11 cellular contexts compared by ENCODE assay signal in genomic region chr7:116512524-116513188, GRCh38. TPM values are rescaled to one million over a fixed set of nuclear protein-coding genes. Genes with fewer than 3 reads are reported as not detected.
DNase-seq lines count a peak whose midpoint lies in the region; ATAC-seq lines count a peak whose summit lies in the region.
"Had no signal": no experiment of that assay in that cellular context is flagged by ENCODE, and none has a peak within 500 bp of the region (broad histone marks: within the 10 kb centered on the region; RNA-seq: fewer than 3 reads in every experiment).

No MANE protein-coding gene starts in this region.

- H3K36me3 Mint-ChIP-seq in IgD-negative memory B cell: no peaks in the 10 kb centered on the region

- H3K27me3 ChIP-seq in muscle layer of duodenum (ENCODE audit: low read depth, low read length): no peaks in the 10 kb centered on the region
- H3K27me3 ChIP-seq: pancreas had no signal

- peaks cover 0 to 14% of the 10 kb centered on the region in 2 donors for H3K4me1 ChIP-seq in muscle layer of duodenum (ENCODE audit: control insufficient read depth in 1 of 2, insufficient read depth in 2 of 2, low read length in 2 of 2)

- DNase-seq in ACHN (peak; percentile 72), caudate nucleus (lab: John Stamatoyannopoulos, UW) (no peak)
- DNase-seq: NCI-H1105, pancreas had no signal

- peak overlapping the region; percentile 52 to 61 for H3K4me3 ChIP-seq in muscle layer of duodenum (ENCODE audit: low read depth in 1 of 2, low read length in 2 of 2)

- H3K27me3 Mint-ChIP-seq in IgD-negative memory B cell: peaks cover 9% of the 10 kb centered on the region

- H3K4me1 Mint-ChIP-seq in IgD-negative memory B cell: peaks cover 11 to 18% (median 11%) of the 10 kb centered on the region in 3 donors

- in situ Hi-C loops in ACHN (cut with HindIII; ENCODE audit: low pct_ligation_motif_present, low pct_unique_long_range_greater_than_20kb, low sequenced_read_pairs): no loop called here

- no peaks in the 10 kb centered on the region for H3K36me3 ChIP-seq in muscle layer of duodenum (ENCODE audit: control insufficient read depth in 1 of 2, insufficient read depth in 2 of 2, low read length in 2 of 2)
- H3K36me3 ChIP-seq: pancreas had no signal

- H3K9me3 Mint-ChIP-seq in IgD-negative memory B cell: no peaks in the 10 kb centered on the region
- H3K9me3 Mint-ChIP-seq: dendritic cell treated with granulocyte-macrophage colony-stimulating factor and Interleukin-4, amounts not matched to agents 40 ng/mL and 50 ng/mL, for 4 days had no signal

- peak overlapping the region; percentile 67 for H3K27ac ChIP-seq in caudate nucleus (ENCODE audit: low read depth, low read length)
- H3K27ac ChIP-seq in muscle layer of duodenum (ENCODE audit: low read length): peak overlapping the region; percentile 72

- H3K27ac Mint-ChIP-seq in IgD-negative memory B cell: no peak overlapping the region
- H3K27ac Mint-ChIP-seq: dendritic cell treated with granulocyte-macrophage colony-stimulating factor and Interleukin-4, amounts not matched to agents 40 ng/mL and 50 ng/mL, for 4 days had no signal

- no peak for ATAC-seq in HG02623 (IDR thresholded peaks at IDR 0.05; ENCODE audit: unreplicated experiment)
- ATAC-seq in HG03135 (IDR thresholded peaks at IDR 0.05; ENCODE audit: unreplicated experiment): no peak
- ATAC-seq in GM21423 (IDR thresholded peaks at IDR 0.05; ENCODE audit: unreplicated experiment): no peak
- no peak for ATAC-seq in GM21528 (IDR thresholded peaks at IDR 0.05; ENCODE audit: low FRiP score, unreplicated experiment)

- H3K4me3 Mint-ChIP-seq in IgD-negative memory B cell: peak overlapping the region; percentile 39 to 95 (median 92)

- H3K9me3 ChIP-seq in muscle layer of duodenum (ENCODE audit: control insufficient read depth in 1 of 2, low read length in 2 of 2): no peaks in the 10 kb centered on the region
- H3K9me3 ChIP-seq: pancreas had no signal

RNA-seq across cellular contexts. Expression of gene CAV1, which starts 12.2 kb away (rescaled TPM):
- 2.3 TPM for polyA plus RNA-seq in IgD-negative memory B cell

RNA-seq across cellular contexts. Expression of gene CAV2, which starts 13.1 kb away (rescaled TPM):
- not detected for polyA plus RNA-seq in IgD-negative memory B cell
